In genomic region chr9:136626740-136627642, GRCh38 we compare ENCODE assay signal across 14 cellular contexts. TPM values are rescaled to one million over a fixed set of nuclear protein-coding genes. Genes with fewer than 3 reads are reported as not detected.
DNase-seq lines count a peak whose midpoint lies in the region; ATAC-seq and TF ChIP-seq lines count a peak whose summit lies in the region.
"Had no signal": no experiment of that assay in that cellular context is flagged by ENCODE, and none has a peak within 500 bp of the region (broad histone marks: within the 10 kb centered on the region; RNA-seq: fewer than 3 reads in every experiment).

No MANE protein-coding gene starts in this region.

- no peaks in the 10 kb centered on the region for H3K36me3 Mint-ChIP-seq in natural killer cell treated with Interleukin-12 subunit alpha and Interleukin-12 subunit beta and Interleukin-15 and Interleukin-18, amount 100 ng/mL, for 72 hours
- no peaks in the 10 kb centered on the region for H3K36me3 Mint-ChIP-seq in natural killer cell
- H3K36me3 Mint-ChIP-seq: memory B cell had no signal

- H3K27ac Mint-ChIP-seq in natural killer cell treated with Interleukin-12 subunit alpha and Interleukin-12 subunit beta and Interleukin-15 and Interleukin-18, amount 100 ng/mL, for 72 hours = no peak overlapping the region
- no peak overlapping the region for H3K27ac Mint-ChIP-seq in natural killer cell
- H3K27ac Mint-ChIP-seq: CD4-positive, alpha-beta T cell; memory B cell had no signal

- H3K27me3 Mint-ChIP-seq in natural killer cell treated with Interleukin-12 subunit alpha and Interleukin-12 subunit beta and Interleukin-15 and Interleukin-18, amount 100 ng/mL, for 72 hours = peaks cover 0 to 2% of the 10 kb centered on the region in 2 donors
- peaks cover 0 to 3% of the 10 kb centered on the region in 2 donors for H3K27me3 Mint-ChIP-seq in natural killer cell (ENCODE audit: low read depth in 2 of 2)
- H3K27me3 Mint-ChIP-seq: CD4-positive, alpha-beta T cell had no signal

- peaks cover 0 to 14% of the 10 kb centered on the region in 2 donors for H3K4me1 Mint-ChIP-seq in natural killer cell treated with Interleukin-12 subunit alpha and Interleukin-12 subunit beta and Interleukin-15 and Interleukin-18, amount 100 ng/mL, for 72 hours (ENCODE audit: low read depth in 2 of 2)
- H3K4me1 Mint-ChIP-seq in natural killer cell = peaks cover 5 to 22% of the 10 kb centered on the region in 2 donors

- intact Hi-C loops in natural killer cell (cut with micrococcal nuclease) = no loop called here
- intact Hi-C loops in left colon (cut with DNase I, micrococcal nuclease) = no loop called here

- no peaks in the 10 kb centered on the region for H3K9me3 Mint-ChIP-seq in natural killer cell treated with Interleukin-12 subunit alpha and Interleukin-12 subunit beta and Interleukin-15 and Interleukin-18, amount 100 ng/mL, for 72 hours
- no peaks in the 10 kb centered on the region for H3K9me3 Mint-ChIP-seq in natural killer cell
- H3K9me3 Mint-ChIP-seq: CD4-positive, alpha-beta T cell; memory B cell had no signal

- H3K4me3 Mint-ChIP-seq in natural killer cell treated with Interleukin-12 subunit alpha and Interleukin-12 subunit beta and Interleukin-15 and Interleukin-18, amount 100 ng/mL, for 72 hours = no peak overlapping the region
- H3K4me3 Mint-ChIP-seq in natural killer cell = no peak overlapping the region
- H3K4me3 Mint-ChIP-seq: CD4-positive, alpha-beta T cell; memory B cell had no signal

- TF ChIP-seq CTCF in natural killer cell (IDR thresholded peaks at IDR 0.05) = no peak
- no peak for TF ChIP-seq CTCF in omental fat pad (IDR thresholded peaks at IDR 0.05)

- peak; percentile 53 for DNase-seq in natural killer cell treated with Interleukin-12 subunit alpha and Interleukin-12 subunit beta and Interleukin-15 and Interleukin-18, amount 100 ng/mL, for 72 hours (ENCODE audit: low spot score)
- DNase-seq in natural killer cell (no peak), SHP77 (lab: John Stamatoyannopoulos, UW) (peak; percentile 66 to 81), left colon (peak; percentile 64 to 75), NCI-H1436 treated with DMSO at 0.1 percent for 48 hours (lab: John Stamatoyannopoulos, UW) (no peak), omental fat pad (ENCODE audit: low spot score) (no peak)
- DNase-seq: activated CD4-positive, CD25-positive, alpha-beta regulatory T cell treated with anti-CD3 and anti-CD28 coated beads, Interleukin-2, amount 50 U/mL, for 72 hours; activated gamma-delta T cell treated with Interleukin-2 at 50 U/mL for 16 hours; CD4-positive, alpha-beta T cell; cortex of kidney; stimulated activated CD8-positive, alpha-beta memory T cell treated with anti-CD3 and anti-CD28 coated beads, Interleukin-4, amount 100 ng/mL, for 48 hours had no signal

- no peak for ATAC-seq in natural killer cell treated with Interleukin-12 subunit alpha and Interleukin-12 subunit beta and Interleukin-15 and Interleukin-18, amount 100 ng/mL, for 72 hours
- ATAC-seq in natural killer cell (no peak), left colon (peak; percentile 42), GM21529 (IDR thresholded peaks at IDR 0.05; ENCODE audit: unreplicated experiment) (no peak), HG03280 (IDR thresholded peaks at IDR 0.05; ENCODE audit: unreplicated experiment) (no peak), omental fat pad (ENCODE audit: low FRiP score) (no peak)

RNA-seq across cellular contexts. Expression of gene EGFL7, which starts 35.7 kb away (rescaled TPM):
- total RNA-seq in natural killer cell treated with Interleukin-12 subunit alpha and Interleukin-12 subunit beta and Interleukin-15 and Interleukin-18, amount 100 ng/mL, for 72 hours = under 1 TPM; 0.36 to 0.52 TPM
- total RNA-seq in natural killer cell (under 1 TPM; 0.28 to 0.47 (median 0.29) TPM), left colon (10 to 100 TPM; 14.3 to 17.2 TPM), omental fat pad (100 to 1,000 TPM in 3 of 4 donors, 10 to 100 TPM in 1; 50.6 to 274 (median 145) TPM)
- total RNA-seq: CD4-positive, alpha-beta T cell had no signal

Comparison
In these comparisons a context has a peak if more than half of its experiments do, and no peak if none do; other contexts are left out.
1. DNase-seq: peak in natural killer cell treated with Interleukin-12 subunit alpha and Interleukin-12 subunit beta and Interleukin-15 and Interleukin-18, amount 100 ng/mL, for 72 hours (single experiment), SHP77 (2 of 2) and left colon (2 of 2); none in natural killer cell (single experiment), NCI-H1436 treated with DMSO at 0.1 percent for 48 hours (single experiment) and omental fat pad (single experiment).
2. RNA of gene EGFL7, which starts 35.7 kb away (total RNA-seq): 50.6 to 274 TPM in omental fat pad and 14.3 to 17.2 TPM in left colon; 0.36 to 0.52 TPM in natural killer cell treated with Interleukin-12 subunit alpha and Interleukin-12 subunit beta and Interleukin-15 and Interleukin-18, amount 100 ng/mL, for 72 hours and 0.28 to 0.47 TPM in natural killer cell; every median in the first group is over 10 times any median in the second.